Comparison of ENCODE assay signal across 26 cellular contexts in the genomic region with DNA sequence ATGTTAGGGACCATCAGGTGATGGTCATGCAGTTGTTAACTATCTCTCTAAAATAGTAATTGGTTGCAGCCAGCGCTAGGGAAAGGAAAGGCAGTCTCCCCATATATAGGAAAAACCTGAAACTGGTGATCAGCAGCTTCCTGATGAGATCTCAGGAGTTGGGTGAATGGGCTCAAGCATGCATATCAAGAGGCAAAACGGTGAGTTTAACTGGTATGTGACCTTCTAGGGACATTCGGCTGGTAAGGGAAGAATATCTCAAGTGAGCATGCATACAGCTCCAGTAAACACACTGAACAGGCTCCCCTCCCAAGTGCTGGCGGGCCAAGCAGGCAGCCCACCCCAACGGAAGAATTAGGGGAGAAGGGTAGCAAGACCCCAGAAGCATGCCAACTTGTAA. TPM values are rescaled to one million over a fixed set of nuclear protein-coding genes. Genes with fewer than 3 reads are reported as not detected.
"Had no signal": no experiment of that assay in that cellular context is flagged by ENCODE, and none has a peak within 500 bp of the region (broad histone marks: within the 10 kb centered on the region; RNA-seq: fewer than 3 reads in every experiment).

No MANE protein-coding gene starts in this region.

- H3K4me1 ChIP-seq: gastroesophageal sphincter, prostate gland, spleen, suprapubic skin, tibial nerve had no signal

- H3K27me3 Mint-ChIP-seq: activated CD8-positive, alpha-beta T cell treated with anti-CD3 and anti-CD28 coated beads for 36 hours; activated T-helper 17 cell treated with anti-CD3 and anti-CD28 coated beads, Interleukin-2, amount 50 U/mL, for 72 hours; naive B cell had no signal

- DNase-seq: activated CD4-positive, alpha-beta T cell treated with anti-CD3 and anti-CD28 coated beads, Interleukin-2, amount 50 U/mL, for 1 hour; activated CD8-positive, alpha-beta T cell treated with anti-CD3 and anti-CD28 coated beads for 36 hours; activated gamma-delta T cell treated with Interleukin-2 at 50 U/mL for 16 hours; activated naive CD4-positive, alpha-beta T cell treated with anti-CD3 and anti-CD28 coated beads, Interleukin-2, amount 50 U/mL, for 16 hours; activated T-cell treated with anti-CD3 and anti-CD28 coated beads, Interleukin-2, amount 50 U/mL, for 4 hours; amniotic stem cell; brain microvascular endothelial cell; dorsolateral prefrontal cortex; effector memory CD4-positive, alpha-beta T cell; immature natural killer cell; kidney glomerular epithelial cell; left ventricle myocardium superior; naive B cell; ovary; spleen; stimulated activated naive CD4-positive, alpha-beta T cell; T-helper 2 cell had no signal

- H2AFZ ChIP-seq: hepatocyte had no signal

- H3K27me3 ChIP-seq: brain microvascular endothelial cell, dorsolateral prefrontal cortex, gastroesophageal sphincter, hepatocyte, ovary, spleen, suprapubic skin, tibial nerve had no signal

- H3K4me3 Mint-ChIP-seq: activated CD8-positive, alpha-beta T cell treated with anti-CD3 and anti-CD28 coated beads for 36 hours; activated T-cell treated with anti-CD3 and anti-CD28 coated beads, Interleukin-2, amount 50 U/mL, for 4 hours; activated T-helper 17 cell treated with anti-CD3 and anti-CD28 coated beads, Interleukin-2, amount 50 U/mL, for 72 hours; immature natural killer cell; naive B cell had no signal

- H3K4me2 ChIP-seq: hepatocyte had no signal

- FAIRE-seq: astrocyte had no signal

- H3K79me2 ChIP-seq: hepatocyte had no signal

- H3K4me1 Mint-ChIP-seq: activated T-helper 17 cell treated with anti-CD3 and anti-CD28 coated beads, Interleukin-2, amount 50 U/mL, for 72 hours; immature natural killer cell; naive B cell had no signal

- H3K4me3 ChIP-seq: coronary artery, dorsolateral prefrontal cortex, gastroesophageal sphincter, hepatocyte, ovary, prostate gland, spleen, suprapubic skin, tibial nerve had no signal

- H3K27ac Mint-ChIP-seq: activated CD8-positive, alpha-beta T cell treated with anti-CD3 and anti-CD28 coated beads for 36 hours; activated T-helper 17 cell treated with anti-CD3 and anti-CD28 coated beads, Interleukin-2, amount 50 U/mL, for 72 hours; immature natural killer cell; naive B cell had no signal

- H3K27ac ChIP-seq: brain microvascular endothelial cell, coronary artery, dorsolateral prefrontal cortex, gastroesophageal sphincter, hepatocyte, ovary, prostate gland, spleen, suprapubic skin, tibial nerve had no signal

- H3K36me3 Mint-ChIP-seq: immature natural killer cell, naive B cell had no signal

- ATAC-seq: activated CD8-positive, alpha-beta T cell treated with anti-CD3 and anti-CD28 coated beads for 36 hours; activated T-cell treated with anti-CD3 and anti-CD28 coated beads, Interleukin-2, amount 50 U/mL, for 4 hours; activated T-helper 17 cell treated with anti-CD3 and anti-CD28 coated beads, Interleukin-2, amount 50 U/mL, for 72 hours; gastroesophageal sphincter; left ventricle myocardium superior had no signal

- H3K36me3 ChIP-seq: brain microvascular endothelial cell, gastroesophageal sphincter, ovary, prostate gland, spleen, suprapubic skin, tibial nerve had no signal

RNA-seq across cellular contexts. Expression of a gene that starts 49.3 kb away (rescaled TPM):
- total RNA-seq: activated CD8-positive, alpha-beta T cell treated with anti-CD3 and anti-CD28 coated beads for 36 hours; activated T-cell treated with anti-CD3 and anti-CD28 coated beads, Interleukin-2, amount 50 U/mL, for 4 hours; activated T-helper 17 cell treated with anti-CD3 and anti-CD28 coated beads, Interleukin-2, amount 50 U/mL, for 72 hours; lung microvascular endothelial cell had no signal
- polyA plus RNA-seq: immature natural killer cell had no signal
